Comparison of ENCODE assay signal across 16 cellular contexts in the genomic region with DNA sequence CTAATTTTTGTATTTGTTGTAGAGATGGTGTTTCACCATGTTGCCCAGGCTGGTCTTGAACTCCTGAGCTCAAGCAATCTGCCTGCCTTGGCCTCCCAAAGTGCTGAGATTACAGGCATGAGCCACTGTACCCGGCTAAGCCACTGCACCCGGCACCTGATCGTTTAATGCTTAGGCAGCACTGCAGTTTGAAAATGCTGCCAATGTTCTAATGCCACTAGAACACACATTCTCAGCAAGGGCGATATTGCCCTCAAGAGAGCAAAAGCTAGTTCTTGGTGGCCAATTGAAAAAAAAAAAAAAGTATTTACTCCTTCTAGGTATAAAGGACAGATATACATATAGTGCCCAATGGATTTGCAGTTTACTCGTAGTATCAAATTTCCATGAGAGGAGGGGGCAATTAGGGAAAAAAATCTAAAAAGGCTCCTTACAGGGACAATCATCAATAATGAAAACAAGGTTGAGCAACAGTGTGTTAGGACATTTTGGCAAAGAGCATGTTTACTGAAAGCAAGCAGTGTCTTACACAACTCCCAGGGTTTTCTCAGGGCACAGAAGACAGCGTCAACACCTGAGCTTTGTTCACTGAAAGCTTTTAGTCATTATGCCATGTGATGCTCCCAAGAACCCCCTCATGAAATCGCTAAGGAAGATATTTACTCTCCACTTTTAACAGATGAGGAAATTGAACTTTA.
DNase-seq lines count a peak whose midpoint lies in the region; ATAC-seq and TF ChIP-seq lines count a peak whose summit lies in the region.
"Had no signal": no experiment of that assay in that cellular context is flagged by ENCODE, and none has a peak within 500 bp of the region (broad histone marks: within the 10 kb centered on the region; RNA-seq: fewer than 3 reads in every experiment).

No MANE protein-coding gene starts in this region.

- no peaks in the 10 kb centered on the region for H4K20me1 ChIP-seq in IMR-90 (ENCODE audit: insufficient read depth, low read length)
- H4K20me1 ChIP-seq: BLaER1 had no signal

- no CpG with 5 or more reads among the region's 7 CpGs for WGBS in IMR-90 (ENCODE audit: extremely low coverage in 2 of 2, insufficient read length in 1 of 2), 2 experiments
- 61 to 73% methylated on average over 4 to 6 of the region's 7 CpGs for WGBS in gastroesophageal sphincter (ENCODE audit: low coverage in 1 of 2), 2 donors

- H3K27me3 ChIP-seq in IMR-90 (ENCODE audit: control insufficient read depth, insufficient read depth, low read length) (peaks cover 34% of the 10 kb centered on the region), gastroesophageal sphincter (peaks cover 33% of the 10 kb centered on the region), ascending aorta (no peaks in the 10 kb centered on the region)
- H3K27me3 ChIP-seq: BLaER1, SJSA1 had no signal

- H2BK5ac ChIP-seq in IMR-90 (ENCODE audit: low read depth, low read length, poor library complexity, severe bottlenecking): no peak overlapping the region

- H3K56ac ChIP-seq in IMR-90 (ENCODE audit: extremely low read depth, insufficient read depth, low read length): no peak overlapping the region

- dilution Hi-C loops in IMR-90 (cut with HindIII; ENCODE audit: low sequenced_read_pairs, unreplicated experiment): no loop called here

- DNase-seq in IMR-90 (peak; percentile 42), amniotic epithelial cell (ENCODE audit: low read depth) (peak; percentile 95), sciatic nerve (ENCODE audit: low spot score) (no peak), ascending aorta (ENCODE audit: low spot score in 2 of 2) (no peak), NCI-H2081 treated with DMSO at 0.1 percent for 48 hours (lab: John Stamatoyannopoulos, UW) (no peak), head of caudate nucleus (no peak)
- DNase-seq: activated naive CD8-positive, alpha-beta T cell treated with anti-CD3 and anti-CD28 coated beads, Interleukin-2, amount 50 U/mL, for 24 hours; activated T-cell treated with anti-CD3 and anti-CD28 coated beads, Interleukin-2, amount 50 U/mL, for 48 hours; DMS153; left ventricle myocardium inferior; naive thymus-derived CD8-positive, alpha-beta T cell; NCI-H1048 had no signal

- H3K9me3 ChIP-seq in IMR-90 (ENCODE audit: control insufficient read depth, insufficient read depth, low read length) (no peaks in the 10 kb centered on the region), gastroesophageal sphincter (no peaks in the 10 kb centered on the region), ascending aorta (no peaks in the 10 kb centered on the region)
- H3K9me3 ChIP-seq: BLaER1, left ventricle myocardium inferior, SJSA1 had no signal

- H3K4me2 ChIP-seq in IMR-90 (ENCODE audit: low read depth, low read length): no peak overlapping the region
- H3K4me2 ChIP-seq: BLaER1 had no signal

- H3K9me1 ChIP-seq in IMR-90 (ENCODE audit: insufficient read depth, low read length): no peaks in the 10 kb centered on the region

- TF ChIP-seq POLR2A in IMR-90 (IDR thresholded peaks at IDR 0.05; ENCODE audit: low read depth, low read length) (no peak), gastroesophageal sphincter (IDR thresholded peaks at IDR 0.05) (no peak)

- no peak overlapping the region for H3K4me3 ChIP-seq in IMR-90 (ENCODE audit: insufficient read depth, low read depth, low read length)
- H3K4me3 ChIP-seq in gastroesophageal sphincter: no peak overlapping the region
- H3K4me3 ChIP-seq in ascending aorta: no peak overlapping the region
- H3K4me3 ChIP-seq: BLaER1, left ventricle myocardium inferior, SJSA1 had no signal

- H3K23ac ChIP-seq in IMR-90 (ENCODE audit: low read depth, low read length): no peak overlapping the region

- BruUV-seq in IMR-90 (replicated peaks; lab: Mats Ljungman, UMichigan): no TSS peak

- no peak overlapping the region for H4K8ac ChIP-seq in IMR-90 (ENCODE audit: low read depth in 2 of 2, low read length in 2 of 2)

- H2BK20ac ChIP-seq in IMR-90 (ENCODE audit: low read depth, low read length): no peak overlapping the region

- no peak overlapping the region for H3K14ac ChIP-seq in IMR-90 (replicated peaks; ENCODE audit: low read depth, low read length)

- POLR2A ChIA-PET in IMR-90 (lab: Charles Lee; ENCODE audit: unreplicated experiment): no interaction called here

- H2AFZ ChIP-seq in IMR-90 (replicated peaks; ENCODE audit: low read length, poor library complexity): no peak overlapping the region

- TF ChIP-seq CTCF in IMR-90 (conservative IDR thresholded peaks at IDR 0.05; ENCODE audit: low read depth, low read length): no peak
- TF ChIP-seq CTCF in gastroesophageal sphincter (IDR thresholded peaks at IDR 0.05): no peak
- no peak for TF ChIP-seq CTCF in ascending aorta (IDR thresholded peaks at IDR 0.05)

- TF ChIP-seq EP300 in gastroesophageal sphincter (IDR thresholded peaks at IDR 0.05): no peak

- ATAC-seq in IMR-90 (ENCODE audit: low read depth) (no peak), gastroesophageal sphincter (peak; percentile 73), sciatic nerve (peak; percentile 93), GM19035 (IDR thresholded peaks at IDR 0.05; ENCODE audit: unreplicated experiment) (no peak)
- ATAC-seq: activated naive CD8-positive, alpha-beta T cell treated with anti-CD3 and anti-CD28 coated beads, Interleukin-2, amount 50 U/mL, for 24 hours; naive thymus-derived CD8-positive, alpha-beta T cell had no signal

- H3K4me1 ChIP-seq in IMR-90 (ENCODE audit: control insufficient read depth, insufficient read depth, low read length) (no peaks in the 10 kb centered on the region; the same call in 1 of the 2 replicates), gastroesophageal sphincter (no peaks in the 10 kb centered on the region), ascending aorta (no peaks in the 10 kb centered on the region)
- H3K4me1 ChIP-seq: BLaER1, left ventricle myocardium inferior, SJSA1 had no signal

- CTCF ChIA-PET in IMR-90 (lab: Yijun Ruan, JAX): interaction anchor here (1.4 kb wide), 1 partner anchor 22 kb away, joined by 4 read pairs; no protein-coding TSS in a partner anchor

- H2BK120ac ChIP-seq in IMR-90 (ENCODE audit: low read depth, low read length): no peak overlapping the region

- TF ChIP-seq RAD21 in IMR-90 (IDR thresholded peaks at IDR 0.05; ENCODE audit: low read length): no peak

- H3K27ac ChIP-seq in IMR-90 (ENCODE audit: insufficient read depth, low read length): no peak overlapping the region
- no peak overlapping the region for H3K27ac ChIP-seq in gastroesophageal sphincter
- no peak overlapping the region for H3K27ac ChIP-seq in ascending aorta
- H3K27ac ChIP-seq: BLaER1, left ventricle myocardium inferior, SJSA1 had no signal

- no peak overlapping the region for H3K18ac ChIP-seq in IMR-90 (ENCODE audit: low read depth, low read length)

- no peaks in the 10 kb centered on the region for H3K36me3 ChIP-seq in IMR-90 (ENCODE audit: control insufficient read depth, insufficient read depth, low read length)
- H3K36me3 ChIP-seq in gastroesophageal sphincter: no peaks in the 10 kb centered on the region
- no peaks in the 10 kb centered on the region for H3K36me3 ChIP-seq in ascending aorta
- H3K36me3 ChIP-seq: BLaER1, left ventricle myocardium inferior, SJSA1 had no signal

- no peak overlapping the region for H2AK5ac ChIP-seq in IMR-90 (ENCODE audit: low read depth, low read length)

- H2BK15ac ChIP-seq in IMR-90 (ENCODE audit: low read depth, low read length): no peak overlapping the region

- no peak overlapping the region for H2AK9ac ChIP-seq in IMR-90 (replicated peaks; ENCODE audit: low read depth, low read length, poor library complexity)

- no peak overlapping the region for H3K9ac ChIP-seq in IMR-90 (ENCODE audit: low read depth, low read length)
- H3K9ac ChIP-seq: BLaER1 had no signal

- no peak overlapping the region for H4K91ac ChIP-seq in IMR-90 (ENCODE audit: insufficient read depth, low read depth, low read length)

- no peak overlapping the region for H4K5ac ChIP-seq in IMR-90 (ENCODE audit: low read depth, low read length)

- intact Hi-C loops in IMR-90 (cut with micrococcal nuclease) (no loop called here), sciatic nerve (cut with DNase I) (no loop called here), ascending aorta (cut with DNase I) (no loop called here), head of caudate nucleus (cut with DNase I) (no loop called here)

- H3K4ac ChIP-seq in IMR-90 (ENCODE audit: low read depth, low read length): no peak overlapping the region

- no peaks in the 10 kb centered on the region for H3K79me1 ChIP-seq in IMR-90 (ENCODE audit: low read depth in 1 of 2, low read length in 2 of 2)

- in situ Hi-C loops in IMR-90 (cut with MboI; ENCODE audit: low sequenced_read_pairs): no loop called here

TF ChIP-seq in IMR-90, 13 proteins besides CTCF, POLR2A, EP300 and RAD21:
- TF ChIP-seq NFE2L2 (IDR thresholded peaks at IDR 0.05; ENCODE audit: low read depth, low read length) (no peak), CEBPB (IDR thresholded peaks at IDR 0.05; ENCODE audit: low read depth, low read length) (peak; percentile 67)

Comparison
In these comparisons a context has a peak if more than half of its experiments do, and no peak if none do; other contexts are left out.
1. ATAC-seq: peak in gastroesophageal sphincter (single experiment) and sciatic nerve (single experiment); none in IMR-90 (single experiment) and GM19035 (single experiment).
2. DNase-seq: peak in IMR-90 (single experiment) and amniotic epithelial cell (single experiment); none in sciatic nerve (single experiment), ascending aorta (0 of 2), NCI-H2081 treated with DMSO at 0.1 percent for 48 hours (single experiment) and head of caudate nucleus (0 of 42).